Comparison of ENCODE assay signal across 16 cellular contexts in genomic region chr1:248436303-248436702, GRCh38. TPM values are rescaled to one million over a fixed set of nuclear protein-coding genes. Genes with fewer than 3 reads are reported as not detected.
"Had no signal": no experiment of that assay in that cellular context is flagged by ENCODE, and none has a peak within 500 bp of the region (broad histone marks: within the 10 kb centered on the region; RNA-seq: fewer than 3 reads in every experiment).

No MANE protein-coding gene starts in this region.

RNA-seq across cellular contexts. Expression of gene OR2T2, which starts 9.1 kb away (rescaled TPM):
- total RNA-seq: activated CD8-positive, alpha-beta T cell treated with anti-CD3 and anti-CD28 coated beads for 36 hours; activated T-cell treated with anti-CD3 and anti-CD28 coated beads, Interleukin-2, amount 50 U/mL, for 4 hours; astrocyte; chondrocyte; dermis blood vessel endothelial cell; foreskin keratinocyte; left lung; mammary epithelial cell; osteocyte; psoas muscle; tibial nerve had no signal
- polyA plus RNA-seq: adipose tissue, foreskin keratinocyte, mammary epithelial cell, psoas muscle, small intestine had no signal

RNA-seq across cellular contexts. Expression of gene OR2T1, which starts 33.5 kb away (rescaled TPM):
- total RNA-seq: activated CD8-positive, alpha-beta T cell treated with anti-CD3 and anti-CD28 coated beads for 36 hours; activated T-cell treated with anti-CD3 and anti-CD28 coated beads, Interleukin-2, amount 50 U/mL, for 4 hours; astrocyte; chondrocyte; dermis blood vessel endothelial cell; foreskin keratinocyte; kidney; left lung; mammary epithelial cell; mononuclear cell; osteocyte; psoas muscle; tibial nerve; uterus had no signal
- polyA plus RNA-seq: adipose tissue, foreskin keratinocyte, mammary epithelial cell, psoas muscle, small intestine had no signal

RNA-seq across cellular contexts. Expression of gene OR2T3, which starts 36.8 kb away (rescaled TPM):
- total RNA-seq: activated CD8-positive, alpha-beta T cell treated with anti-CD3 and anti-CD28 coated beads for 36 hours; activated T-cell treated with anti-CD3 and anti-CD28 coated beads, Interleukin-2, amount 50 U/mL, for 4 hours; astrocyte; chondrocyte; dermis blood vessel endothelial cell; foreskin keratinocyte; kidney; left lung; mammary epithelial cell; osteocyte; psoas muscle; tibial nerve; uterus had no signal
- polyA plus RNA-seq: adipose tissue, foreskin keratinocyte, mammary epithelial cell, psoas muscle, small intestine had no signal

RNA-seq across cellular contexts. Expression of gene OR2T5, which starts 52.1 kb away (rescaled TPM):
- total RNA-seq: activated CD8-positive, alpha-beta T cell treated with anti-CD3 and anti-CD28 coated beads for 36 hours; activated T-cell treated with anti-CD3 and anti-CD28 coated beads, Interleukin-2, amount 50 U/mL, for 4 hours; astrocyte; chondrocyte; dermis blood vessel endothelial cell; foreskin keratinocyte; left lung; mammary epithelial cell; osteocyte; psoas muscle; tibial nerve; uterus had no signal
- polyA plus RNA-seq: adipose tissue, foreskin keratinocyte, mammary epithelial cell, psoas muscle, small intestine had no signal
